Comparison of ENCODE assay signal across 8 cellular contexts in the genomic region with DNA sequence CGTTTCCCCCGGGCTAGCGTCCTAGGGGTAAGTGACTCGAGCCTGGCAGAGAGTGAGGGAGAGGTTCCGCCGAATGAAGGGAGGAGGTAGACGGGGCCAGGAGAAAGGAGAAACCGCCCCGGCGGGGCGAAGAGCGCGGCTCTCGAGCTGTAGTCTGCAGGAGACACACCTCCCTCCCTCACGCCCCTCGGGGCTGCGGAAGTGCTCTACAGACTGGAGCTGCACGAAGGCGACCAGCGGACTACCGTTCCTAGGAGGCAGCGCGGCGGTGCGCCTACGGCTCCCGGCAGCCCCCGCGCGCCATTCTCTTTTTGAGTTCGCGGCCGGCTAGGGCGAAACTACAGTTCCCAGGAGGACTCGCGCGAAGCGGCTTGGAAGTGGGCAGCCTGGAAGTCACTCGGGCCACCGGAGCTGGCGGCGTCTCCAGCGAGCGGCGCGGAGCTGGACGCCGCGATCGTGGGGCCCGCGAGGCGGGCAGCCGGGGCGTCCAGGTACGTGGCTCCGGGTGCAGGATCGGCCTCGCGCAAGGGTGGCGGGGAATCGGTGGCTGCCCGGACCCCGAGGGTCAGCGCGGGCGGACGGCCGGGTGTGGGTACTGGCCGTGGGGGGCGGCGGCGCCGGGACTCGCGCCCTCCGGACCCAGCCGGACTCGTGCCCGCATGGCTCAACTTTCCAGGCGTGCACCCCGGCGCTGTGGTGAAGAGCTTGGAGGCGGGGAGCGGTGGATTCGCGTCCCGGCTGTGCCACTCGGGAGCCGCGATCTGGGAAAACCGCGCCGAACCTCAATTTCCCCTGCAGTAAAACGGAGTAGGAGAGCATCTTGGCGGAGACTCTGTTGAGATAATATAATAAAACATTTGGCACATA. TPM values are rescaled to one million over a fixed set of nuclear protein-coding genes. Genes with fewer than 3 reads are reported as not detected.
A peak's percentile ranks its signal among the peaks of the same experiment; 100 is the strongest.
DNase-seq lines count a peak whose midpoint lies in the region; ATAC-seq and TF ChIP-seq lines count a peak whose summit lies in the region.

A gene with protein sequence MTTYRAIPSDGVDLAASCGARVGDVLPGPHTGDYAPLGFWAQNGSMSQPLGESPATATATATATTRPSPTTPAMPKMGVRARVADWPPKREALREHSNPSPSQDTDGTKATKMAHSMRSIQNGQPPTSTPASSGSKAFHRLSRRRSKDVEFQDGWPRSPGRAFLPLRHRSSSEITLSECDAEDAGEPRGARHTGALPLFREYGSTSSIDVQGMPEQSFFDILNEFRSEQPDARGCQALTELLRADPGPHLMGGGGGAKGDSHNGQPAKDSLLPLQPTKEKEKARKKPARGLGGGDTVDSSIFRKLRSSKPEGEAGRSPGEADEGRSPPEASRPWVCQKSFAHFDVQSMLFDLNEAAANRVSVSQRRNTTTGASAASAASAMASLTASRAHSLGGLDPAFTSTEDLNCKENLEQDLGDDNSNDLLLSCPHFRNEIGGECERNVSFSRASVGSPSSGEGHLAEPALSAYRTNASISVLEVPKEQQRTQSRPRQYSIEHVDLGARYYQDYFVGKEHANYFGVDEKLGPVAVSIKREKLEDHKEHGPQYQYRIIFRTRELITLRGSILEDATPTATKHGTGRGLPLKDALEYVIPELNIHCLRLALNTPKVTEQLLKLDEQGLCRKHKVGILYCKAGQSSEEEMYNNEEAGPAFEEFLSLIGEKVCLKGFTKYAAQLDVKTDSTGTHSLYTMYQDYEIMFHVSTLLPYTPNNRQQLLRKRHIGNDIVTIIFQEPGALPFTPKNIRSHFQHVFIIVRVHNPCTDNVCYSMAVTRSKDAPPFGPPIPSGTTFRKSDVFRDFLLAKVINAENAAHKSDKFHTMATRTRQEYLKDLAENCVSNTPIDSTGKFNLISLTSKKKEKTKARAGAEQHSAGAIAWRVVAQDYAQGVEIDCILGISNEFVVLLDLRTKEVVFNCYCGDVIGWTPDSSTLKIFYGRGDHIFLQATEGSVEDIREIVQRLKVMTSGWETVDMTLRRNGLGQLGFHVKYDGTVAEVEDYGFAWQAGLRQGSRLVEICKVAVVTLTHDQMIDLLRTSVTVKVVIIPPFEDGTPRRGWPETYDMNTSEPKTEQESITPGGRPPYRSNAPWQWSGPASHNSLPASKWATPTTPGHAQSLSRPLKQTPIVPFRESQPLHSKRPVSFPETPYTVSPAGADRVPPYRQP (N-terminal part only) (plus strand): TSS at position 341 of the 867 bp plus-strand sequence. CDS start 174,358 bp downstream, outside the sequence.

- ATAC-seq in DND-41 (ENCODE audit: insufficient read depth, low read depth): peak; percentile 98
- peak; percentile 96 to 98 for ATAC-seq in naive thymus-derived CD8-positive, alpha-beta T cell

- in situ Hi-C loops in GM23248 (cut with MboI): loop anchor here (25.0 kb wide), 1 partner anchor 180 kb away; no protein-coding TSS in a partner anchor

- no peaks in the 10 kb centered on the region for H3K27me3 Mint-ChIP-seq in naive thymus-derived CD8-positive, alpha-beta T cell

- peaks cover 15 to 51% (median 38%) of the 10 kb centered on the region in 4 donors for H3K4me1 Mint-ChIP-seq in naive thymus-derived CD8-positive, alpha-beta T cell

- H3K27ac Mint-ChIP-seq in naive thymus-derived CD8-positive, alpha-beta T cell: peak within 1 kb of the TSS; percentile 51 to 97 (median 94)

- H3K4me2 ChIP-seq in DND-41 (ENCODE audit: insufficient read depth, low read length) (peak within 1 kb of the TSS; percentile 72), GM23248 (ENCODE audit: unreplicated experiment) (peak within 1 kb of the TSS; percentile 95), fibroblast of lung (ENCODE audit: extremely low read depth, insufficient read depth, low read length) (peak within 1 kb of the TSS; percentile 94)

- H3K36me3 ChIP-seq in DND-41 (ENCODE audit: insufficient read depth, low read length): no peaks in the 10 kb centered on the region
- no peaks in the 10 kb centered on the region for H3K36me3 ChIP-seq in GM23248 (ENCODE audit: low read depth)
- no peaks in the 10 kb centered on the region for H3K36me3 ChIP-seq in fibroblast of lung (ENCODE audit: control insufficient read depth, insufficient read depth, low read length)

- TF ChIP-seq CTCF in DND-41 (IDR thresholded peaks at IDR 0.05; ENCODE audit: borderline replicate concordance, extremely low read depth, low read length, poor library complexity, severe bottlenecking) (peak; percentile 16), fibroblast of lung (conservative IDR thresholded peaks at IDR 0.05 in 1 of 2, IDR thresholded peaks at IDR 0.05 in 1 of 2; ENCODE audit: low read depth in 1 of 2, low read length in 2 of 2) (no peak)

- H2AFZ ChIP-seq in DND-41 (ENCODE audit: low read depth, low read length) (peak within 1 kb of the TSS; percentile 95), GM23248 (peak within 1 kb of the TSS; percentile 99), fibroblast of lung (ENCODE audit: low read length) (peak within 1 kb of the TSS; percentile 93)

- H3K27me3 ChIP-seq in DND-41 (ENCODE audit: insufficient read depth, low read length, poor library complexity) (no peaks in the 10 kb centered on the region), GM23248 (replicated peaks; ENCODE audit: insufficient read depth) (no peaks in the 10 kb centered on the region), fibroblast of lung (ENCODE audit: control insufficient read depth, insufficient read depth, low read length) (no peaks in the 10 kb centered on the region)

- peaks cover 26% of the 10 kb centered on the region for H3K4me1 ChIP-seq in DND-41 (ENCODE audit: insufficient read depth, low read length)
- peaks cover 17% of the 10 kb centered on the region for H3K4me1 ChIP-seq in GM23248 (ENCODE audit: insufficient read depth)
- H3K4me1 ChIP-seq in fibroblast of lung (ENCODE audit: control insufficient read depth, extremely low read depth, insufficient read depth, low read length): peaks cover 8% of the 10 kb centered on the region

- peak; percentile 96 for DNase-seq in DND-41
- peak; percentile 100 for DNase-seq in GM23248
- DNase-seq in Kasumi-1 (lab: John Stamatoyannopoulos, UW): peak; percentile 96 to 98
- peak; percentile 97 for DNase-seq in RPMI7951 (ENCODE audit: low read depth)
- peak; percentile 85 to 88 for DNase-seq in activated T-helper 1 cell treated with anti-CD3 and anti-CD28 coated beads, Interleukin-2, amount 50 U/mL, for 16 hours (ENCODE audit: low read depth in 1 of 2, low spot score in 1 of 2)
- peak; percentile 94 to 95 for DNase-seq in fibroblast of lung (ENCODE audit: low read depth in 2 of 2)
- DNase-seq in naive thymus-derived CD8-positive, alpha-beta T cell: peak; percentile 84 to 94 (median 88)
- DNase-seq in stimulated activated naive CD4-positive, alpha-beta T cell treated with Interleukin-2 at 50 U/mL for 16 hours (lab: John Stamatoyannopoulos, UW): peak; percentile 93

- no peaks in the 10 kb centered on the region for H3K9me3 Mint-ChIP-seq in naive thymus-derived CD8-positive, alpha-beta T cell

- no peaks in the 10 kb centered on the region for H3K9me2 ChIP-seq in GM23248 (ENCODE audit: insufficient read depth)

- H3K27ac ChIP-seq in DND-41 (ENCODE audit: low read length) (peak within 1 kb of the TSS; percentile 86), GM23248 (peak within 1 kb of the TSS; percentile 45), fibroblast of lung (ENCODE audit: insufficient read depth, low read length) (peak within 1 kb of the TSS; percentile 47)

- H3K4me3 ChIP-seq in DND-41 (ENCODE audit: low read depth in 1 of 2, low read length in 2 of 2) (peak within 1 kb of the TSS; percentile 56 to 82; a peak in 3 of 4 replicates), GM23248 (peak within 1 kb of the TSS; percentile 93), fibroblast of lung (replicated peaks in 1 of 4; ENCODE audit: control extremely low read depth in 1 of 4, insufficient read depth in 1 of 4, low read depth in 3 of 4, low read length in 4 of 4) (peak within 1 kb of the TSS; percentile 70 to 98 (median 86))

- WGBS in GM23248 (ENCODE audit: low coverage in 1 of 2, low lambda C conversion rate in 2 of 2, missing lambda C conversion rate in 2 of 2), 2 experiments: 1 to 2% methylated on average over 67 to 84 of the region's 96 CpGs

- H3K79me2 ChIP-seq in DND-41 (ENCODE audit: insufficient read depth, low read length) (peaks cover 27% of the 10 kb centered on the region), GM23248 (ENCODE audit: insufficient read depth) (peaks cover 51% of the 10 kb centered on the region), fibroblast of lung (ENCODE audit: control insufficient read depth, insufficient read depth, low read length) (peaks cover 38% of the 10 kb centered on the region)

- H3K4me3 Mint-ChIP-seq in naive thymus-derived CD8-positive, alpha-beta T cell: peak within 1 kb of the TSS; percentile 91 to 96 (median 95)

- H4K20me1 ChIP-seq in DND-41 (ENCODE audit: insufficient read depth, low read length) (peaks cover 5% of the 10 kb centered on the region; the same call in 1 of the 2 replicates), GM23248 (ENCODE audit: insufficient read depth) (no peaks in the 10 kb centered on the region), fibroblast of lung (ENCODE audit: control insufficient read depth, extremely low read depth, insufficient read depth, low read length) (no peaks in the 10 kb centered on the region)

- H3K9me3 ChIP-seq in DND-41 (ENCODE audit: insufficient read depth, low read length, severe bottlenecking) (no peaks in the 10 kb centered on the region), GM23248 (ENCODE audit: low read depth) (no peaks in the 10 kb centered on the region), fibroblast of lung (ENCODE audit: control insufficient read depth, insufficient read depth, low read depth, low read length) (no peaks in the 10 kb centered on the region)

- no peaks in the 10 kb centered on the region for H3F3A ChIP-seq in GM23248 (ENCODE audit: insufficient read depth)

- no peaks in the 10 kb centered on the region for H3K36me3 Mint-ChIP-seq in naive thymus-derived CD8-positive, alpha-beta T cell

- H3K9ac ChIP-seq in DND-41 (ENCODE audit: low read depth, low read length): peak within 1 kb of the TSS; percentile 72
- H3K9ac ChIP-seq in GM23248: peak within 1 kb of the TSS; percentile 84
- peak within 1 kb of the TSS; percentile 75 for H3K9ac ChIP-seq in fibroblast of lung (ENCODE audit: insufficient read depth, low read length)

- POLR2A ChIA-PET in naive thymus-derived CD8-positive, alpha-beta T cell (lab: Charles Lee): interaction anchor here (0.6 to 3.7 kb wide), 18 partner anchors 9 to 1692 kb away, joined by 3 to 30 read pairs (median 4); a partner anchor contains a TSS

RNA-seq across cellular contexts. Expression of the gene that starts here (rescaled TPM):
- total RNA-seq in GM23248 (2014; rRNA removed; shearing (Covaris generic)): 12.1 and 34.3 TPM in 2 replicates
- polyA plus RNA-seq in GM23248 (2016; fragmentation: Nextera tagmentation; extraction: Ambion mirVana): 2.6 and 3.7 TPM in 2 replicates
- total RNA-seq in RPMI7951 (2014; rRNA removed; shearing (Covaris generic)): 10.5 and 14.9 TPM in 2 replicates
- 4.9 and 10.1 TPM in 2 replicates for total RNA-seq in fibroblast of lung
- 3.7 and 6.2 TPM in 2 replicates for polyA plus RNA-seq in fibroblast of lung
- polyA plus RNA-seq in fibroblast of lung (2012): 5.2 and 8.1 TPM in 2 replicates
- polyA minus RNA-seq in fibroblast of lung (ENCODE audit: low replicate concordance): 73.8 and 98.8 TPM in 2 replicates
- total RNA-seq in naive thymus-derived CD8-positive, alpha-beta T cell: 10 to 100 TPM; 32.6 to 34.5 TPM
- polyA plus RNA-seq in naive thymus-derived CD8-positive, alpha-beta T cell: 1 to 10 TPM in 2 of 3 donors, under 1 TPM in 1; 0.66 to 1.6 (median 1.6) TPM

Comparison
In these comparisons a context has a peak if more than half of its experiments do, and no peak if none do; other contexts are left out.
1. Peak in every context shown above with its lines: DNase-seq, ATAC-seq, H3K4me3 ChIP-seq and H3K27ac ChIP-seq.